In the genomic region with DNA sequence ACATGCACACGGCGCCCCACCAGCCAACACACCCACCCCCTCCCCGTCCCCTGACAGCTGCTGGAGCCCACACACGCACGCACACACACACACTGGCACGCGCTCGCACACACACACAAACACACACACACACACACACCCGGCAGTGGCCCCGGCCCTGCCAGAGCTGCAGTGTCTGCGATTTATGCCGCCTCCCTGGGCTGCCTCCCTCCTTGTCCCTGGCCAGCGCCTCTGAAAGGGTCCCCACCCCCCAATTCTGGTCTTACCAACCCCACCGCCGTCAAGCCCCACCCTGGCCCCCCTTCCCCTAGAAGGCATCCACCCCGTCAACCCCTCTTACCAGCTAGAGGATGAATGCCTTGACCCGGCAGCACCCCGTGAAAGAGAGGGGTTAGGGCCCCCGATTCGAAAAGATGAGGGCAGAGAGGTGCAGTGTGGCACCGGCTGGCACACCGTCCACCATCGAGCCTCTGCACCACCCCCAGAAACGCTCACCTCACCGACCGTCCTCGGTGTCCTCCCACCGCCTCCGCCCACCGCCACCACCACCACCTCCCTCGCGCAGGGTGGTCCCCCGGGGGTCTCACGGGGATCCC, we compare ENCODE assay signal across 1 cellular context.
TF ChIP-seq lines count a peak whose summit lies in the region.

No MANE protein-coding gene starts in this region.

TF ChIP-seq in GM23338, 12 proteins besides CTCF, POLR2A, EP300 and RAD21 (continued from another document):
- no peak for TF ChIP-seq REST (IDR thresholded peaks at IDR 0.05; ENCODE audit: unreplicated experiment)
